8 cellular contexts compared by ENCODE assay signal in genomic region chrX:100636321-100636991, GRCh38. TPM values are rescaled to one million over a fixed set of nuclear protein-coding genes. Genes with fewer than 3 reads are reported as not detected.
DNase-seq lines count a peak whose midpoint lies in the region; ATAC-seq and TF ChIP-seq lines count a peak whose summit lies in the region.

TSS of gene TSPAN6 (minus strand) at chrX:100636806. CDS start at chrX:100636694, 112 bp downstream.

- H3K4me1 Mint-ChIP-seq in activated T-cell treated with anti-CD3 and anti-CD28 coated beads, Interleukin-2, amount 50 U/mL, for 24 hours (ENCODE audit: low read depth) = peaks cover 6% of the 10 kb centered on the region

- H3K36me3 ChIP-seq in esophagus squamous epithelium (peaks cover 0 to 25% (median 0%) of the 10 kb centered on the region in 3 donors), mucosa of rectum (ENCODE audit: control insufficient read depth in 2 of 2, insufficient read depth in 2 of 2, low read length in 2 of 2) (no peaks in the 10 kb centered on the region)

- H3K4me3 Mint-ChIP-seq in activated T-cell treated with anti-CD3 and anti-CD28 coated beads, Interleukin-2, amount 50 U/mL, for 24 hours = peak within 1 kb of the TSS; percentile 83

- TF ChIP-seq POLR2A in esophagus squamous epithelium (IDR thresholded peaks at IDR 0.05) = no peak

- WGBS in esophagus squamous epithelium, 2 donors = 0 to 35% methylated on average over 2 to 37 of the region's 51 CpGs

- intact Hi-C loops in esophagus squamous epithelium (cut with DNase I) = no loop called here

- ATAC-seq in HG03196 (IDR thresholded peaks at IDR 0.05; ENCODE audit: unreplicated experiment) = peak; percentile 98

- no peaks in the 10 kb centered on the region for H3K9me3 ChIP-seq in esophagus squamous epithelium
- no peaks in the 10 kb centered on the region for H3K9me3 ChIP-seq in mucosa of rectum (ENCODE audit: control insufficient read depth in 2 of 2, low read length in 2 of 2)

- no peaks in the 10 kb centered on the region for H3K36me3 Mint-ChIP-seq in activated T-cell treated with anti-CD3 and anti-CD28 coated beads, Interleukin-2, amount 50 U/mL, for 24 hours (ENCODE audit: low read depth)

- H3K27ac Mint-ChIP-seq in activated T-cell treated with anti-CD3 and anti-CD28 coated beads, Interleukin-2, amount 50 U/mL, for 24 hours = peak within 1 kb of the TSS; percentile 81

- peaks cover 66% of the 10 kb centered on the region for H3K27me3 Mint-ChIP-seq in activated T-cell treated with anti-CD3 and anti-CD28 coated beads, Interleukin-2, amount 50 U/mL, for 24 hours

- H3K27ac ChIP-seq in esophagus squamous epithelium (peak within 1 kb of the TSS; percentile 36 to 84 (median 78)), mucosa of rectum (ENCODE audit: low read depth in 2 of 2, low read length in 2 of 2) (peak within 1 kb of the TSS; percentile 46 to 57)

- peaks cover 0 to 16% (median 0%) of the 10 kb centered on the region in 3 donors for H3K4me1 ChIP-seq in esophagus squamous epithelium
- no peaks in the 10 kb centered on the region for H3K4me1 ChIP-seq in mucosa of rectum (ENCODE audit: control insufficient read depth in 2 of 2, insufficient read depth in 2 of 2, low read length in 2 of 2)

- H3K27me3 ChIP-seq in esophagus squamous epithelium = no peaks in the 10 kb centered on the region
- H3K27me3 ChIP-seq in mucosa of rectum (ENCODE audit: control insufficient read depth in 2 of 2, insufficient read depth in 2 of 2, low read length in 2 of 2) = peaks cover 2 to 7% of the 10 kb centered on the region in 2 donors

- peak within 1 kb of the TSS; percentile 68 to 73 for H3K9ac ChIP-seq in mucosa of rectum (ENCODE audit: low read depth in 1 of 2, low read length in 2 of 2)

- H3K4me3 ChIP-seq in esophagus squamous epithelium (peak within 1 kb of the TSS; percentile 53 to 65 (median 62)), mucosa of rectum (ENCODE audit: low read length in 2 of 2) (peak within 1 kb of the TSS; percentile 66 to 80)

- no peaks in the 10 kb centered on the region for H3K9me3 Mint-ChIP-seq in activated T-cell treated with anti-CD3 and anti-CD28 coated beads, Interleukin-2, amount 50 U/mL, for 24 hours

- DNase-seq in SIG-M5 treated with dmso at 0.1 percent for 504 hours (lab: John Stamatoyannopoulos, UW; ENCODE audit: unreplicated experiment) = peak; percentile 21
- no peak for DNase-seq in SIG-M5 (lab: John Stamatoyannopoulos, UW)
- DNase-seq in NCI-H748 treated with DMSO at 0.1 percent for 48 hours (lab: John Stamatoyannopoulos, UW) = peak; percentile 74
- DNase-seq in activated T-cell treated with anti-CD3 and anti-CD28 coated beads, Interleukin-2, amount 50 U/mL, for 24 hours = peak; percentile 78
- no peak for DNase-seq in esophagus squamous epithelium (lab: John Stamatoyannopoulos, UW)
- peak; percentile 54 for DNase-seq in stimulated activated CD8-positive, alpha-beta memory T cell treated with anti-CD3 and anti-CD28 coated beads, Interleukin-4, amount 100 ng/mL, for 24 hours (ENCODE audit: low read depth)

- peak in 5 of 6 experiments; percentile 27 to 53 (median 44) for TF ChIP-seq CTCF in esophagus squamous epithelium (IDR thresholded peaks at IDR 0.05)

RNA-seq across cellular contexts. Expression of gene TSPAN6, which starts in this region (rescaled TPM):
- 10 to 100 TPM; 27.1 to 72.1 (median 37.7) TPM for total RNA-seq in esophagus squamous epithelium

Comparison
In these comparisons a context has a peak if more than half of its experiments do, and no peak if none do; other contexts are left out.
1. DNase-seq: peak in SIG-M5 treated with dmso at 0.1 percent for 504 hours (single experiment), NCI-H748 treated with DMSO at 0.1 percent for 48 hours (single experiment), activated T-cell treated with anti-CD3 and anti-CD28 coated beads, Interleukin-2, amount 50 U/mL, for 24 hours (single experiment) and stimulated activated CD8-positive, alpha-beta memory T cell treated with anti-CD3 and anti-CD28 coated beads, Interleukin-4, amount 100 ng/mL, for 24 hours (single experiment); none in SIG-M5 (single experiment) and esophagus squamous epithelium (single experiment).